In the genomic region with DNA sequence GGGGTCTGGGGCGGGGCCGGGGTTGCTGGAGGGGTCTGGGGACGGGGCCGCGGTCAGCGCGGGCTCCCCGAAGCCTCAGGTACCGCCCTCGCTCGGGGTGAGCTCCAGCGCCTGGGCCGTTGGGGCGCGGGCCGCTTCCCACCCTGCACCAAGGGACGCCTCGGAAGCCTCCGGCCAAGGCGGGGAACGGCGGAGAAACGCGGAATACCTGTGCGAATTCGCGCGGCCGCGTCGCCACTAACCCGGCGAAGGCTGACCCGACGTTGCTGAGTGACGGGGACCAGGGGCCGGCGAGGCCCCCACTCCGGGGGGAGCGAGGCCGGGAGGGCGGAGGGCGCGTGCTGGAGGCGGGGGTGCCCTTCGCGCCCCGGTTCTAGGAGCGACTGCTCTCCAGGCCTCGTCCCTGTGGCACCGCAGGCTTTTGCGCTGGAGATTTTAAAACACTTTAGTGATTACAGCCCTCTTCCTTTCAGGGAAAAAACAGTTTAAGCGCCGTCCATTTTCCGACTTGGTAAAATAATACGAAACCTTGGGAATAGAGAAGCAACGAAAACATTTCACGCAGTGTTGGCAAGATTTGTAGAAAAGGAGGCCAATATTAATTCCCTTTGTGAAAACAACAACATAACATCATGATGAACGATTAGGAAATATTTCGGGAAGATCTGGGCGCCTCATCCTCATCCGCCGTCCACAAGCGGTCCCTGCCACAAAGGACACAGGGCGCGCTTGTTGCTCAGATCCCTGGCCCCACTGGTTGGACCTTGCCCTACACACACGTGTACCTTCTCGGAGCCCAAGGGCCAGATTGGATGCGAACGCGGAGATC, we compare ENCODE assay signal across 8 cellular contexts. TPM values are rescaled to one million over a fixed set of nuclear protein-coding genes. Genes with fewer than 3 reads are reported as not detected.
DNase-seq lines count a peak whose midpoint lies in the region; ATAC-seq and TF ChIP-seq lines count a peak whose summit lies in the region.

No MANE protein-coding gene starts in this region.

- TF ChIP-seq CTCF in AG10803 (conservative IDR thresholded peaks at IDR 0.05; ENCODE audit: low read length) (no peak), HFFc6 (IDR thresholded peaks at IDR 0.05) (no peak)

- H3K9me3 Mint-ChIP-seq in HFFc6 (no peaks in the 10 kb centered on the region), immature natural killer cell (no peaks in the 10 kb centered on the region)
- peaks cover 3% of the 10 kb centered on the region for H3K9me3 Mint-ChIP-seq in activated naive CD8-positive, alpha-beta T cell treated with anti-CD3 and anti-CD28 coated beads for 36 hours

- peak overlapping the region; percentile 50 for H3K4me3 Mint-ChIP-seq in HFFc6
- H3K4me3 Mint-ChIP-seq in activated naive CD8-positive, alpha-beta T cell treated with anti-CD3 and anti-CD28 coated beads for 36 hours: peak overlapping the region; percentile 53
- peak overlapping the region; percentile 49 to 78 (median 63) for H3K4me3 Mint-ChIP-seq in immature natural killer cell

- no peak overlapping the region for H3K27ac Mint-ChIP-seq in HFFc6
- no peak overlapping the region for H3K27ac Mint-ChIP-seq in activated naive CD8-positive, alpha-beta T cell treated with anti-CD3 and anti-CD28 coated beads for 36 hours
- peak overlapping the region in 1 of 6 donors; percentile 24 for H3K27ac Mint-ChIP-seq in immature natural killer cell

- DNase-seq in AG10803 (ENCODE audit: low read depth) (no peak), HFFc6 (no peak), immature natural killer cell (no peak), AG08395 (ENCODE audit: low spot score) (no peak), globus pallidus (ENCODE audit: low spot score) (no peak)
- peak; percentile 27 for DNase-seq in activated naive CD8-positive, alpha-beta T cell treated with anti-CD3 and anti-CD28 coated beads for 36 hours
- DNase-seq in stimulated activated naive CD8-positive, alpha-beta T cell treated with anti-CD3 and anti-CD28 coated beads, Interleukin-15, Interleukin-2, amounts not matched to agents 100 U/mL and 50 U/mL, for 24 hours: peak; percentile 30
- DNase-seq in stimulated activated CD4-positive, alpha-beta T cell treated with anti-CD3 and anti-CD28 coated beads, Interleukin-12 subunit alpha, Interleukin-12 subunit beta, amount 100 ng/mL, for 4 hours: no peak

- ATAC-seq in stimulated activated naive CD8-positive, alpha-beta T cell treated with anti-CD3 and anti-CD28 coated beads, Interleukin-15, Interleukin-2, amounts not matched to agents 100 U/mL and 50 U/mL, for 24 hours: peak; percentile 21

- peaks cover 15% of the 10 kb centered on the region for H3K4me1 Mint-ChIP-seq in HFFc6 (ENCODE audit: low read depth)
- H3K4me1 Mint-ChIP-seq in activated naive CD8-positive, alpha-beta T cell treated with anti-CD3 and anti-CD28 coated beads for 36 hours: peaks cover 6% of the 10 kb centered on the region
- peaks cover 16 to 18% of the 10 kb centered on the region in 2 donors for H3K4me1 Mint-ChIP-seq in immature natural killer cell

- H3K4me3 ChIP-seq in AG10803 (ENCODE audit: low read length): peak overlapping the region; percentile 29

- peaks cover 4% of the 10 kb centered on the region for H3K36me3 Mint-ChIP-seq in HFFc6 (ENCODE audit: low read depth)
- peaks cover 2% of the 10 kb centered on the region for H3K36me3 Mint-ChIP-seq in activated naive CD8-positive, alpha-beta T cell treated with anti-CD3 and anti-CD28 coated beads for 36 hours
- H3K36me3 Mint-ChIP-seq in immature natural killer cell: peaks cover 0 to 7% (median 4%) of the 10 kb centered on the region in 3 donors

- H3K27me3 Mint-ChIP-seq in HFFc6 (ENCODE audit: insufficient read depth): peaks cover 15% of the 10 kb centered on the region
- peaks cover 77% of the 10 kb centered on the region for H3K27me3 Mint-ChIP-seq in activated naive CD8-positive, alpha-beta T cell treated with anti-CD3 and anti-CD28 coated beads for 36 hours
- H3K27me3 Mint-ChIP-seq in immature natural killer cell (ENCODE audit: low read depth in 3 of 3): peaks cover 22 to 50% (median 41%) of the 10 kb centered on the region in 3 donors

RNA-seq across cellular contexts. Expression of a gene that starts 1.0 kb away (rescaled TPM):
- total RNA-seq in HFFc6 (2021; fragmentation: NEBNext Ultra II Directional; extraction: Animal tissue kit (Norgen Biotek cat#: 25700)): 1 to 10 TPM; 1.5 to 3.6 (median 2.9) TPM
- 1 to 10 TPM; 1.4 to 1.9 TPM for total RNA-seq in activated naive CD8-positive, alpha-beta T cell treated with anti-CD3 and anti-CD28 coated beads for 36 hours
- polyA plus RNA-seq in immature natural killer cell: not detected

Comparison
In these comparisons a context has a peak if more than half of its experiments do, and no peak if none do; other contexts are left out.
1. DNase-seq: peak in activated naive CD8-positive, alpha-beta T cell treated with anti-CD3 and anti-CD28 coated beads for 36 hours (single experiment) and stimulated activated naive CD8-positive, alpha-beta T cell treated with anti-CD3 and anti-CD28 coated beads, Interleukin-15, Interleukin-2, amounts not matched to agents 100 U/mL and 50 U/mL, for 24 hours (single experiment); none in AG10803 (single experiment), HFFc6 (single experiment), immature natural killer cell (0 of 3), stimulated activated CD4-positive, alpha-beta T cell treated with anti-CD3 and anti-CD28 coated beads, Interleukin-12 subunit alpha, Interleukin-12 subunit beta, amount 100 ng/mL, for 4 hours (single experiment), AG08395 (single experiment) and globus pallidus (single experiment).
2. Peak in every context shown above with its lines, with median percentiles within 50 percentile points of each other: H3K4me3 Mint-ChIP-seq.